33 cellular contexts compared by ENCODE assay signal in genomic region chr11:6006846-6007245, GRCh38.
"Had no signal": no experiment of that assay in that cellular context is flagged by ENCODE, and none has a peak within 500 bp of the region (broad histone marks: within the 10 kb centered on the region; RNA-seq: fewer than 3 reads in every experiment).

Gene OR56A4, minus strand, starts transcription at chr11:6006946. Its CDS starts 3,954 bp downstream, at chr11:6002992.

- DNase-seq: Karpas-422, Kasumi-1, MG63, MM.1S, MV-4-11, NCI-H1048, NCI-H1092, NCI-H1092 treated with DMSO at 0.1 percent for 48 hours, NCI-H1105, NCI-H1105 treated with DMSO at 0.1 percent for 48 hours, NCI-H1417, NCI-H1417 treated with DMSO at 0.1 percent for 48 hours, NCI-H1436, NCI-H1436 treated with DMSO at 0.1 percent for 48 hours, NCI-H146, NCI-H1694, NCI-H1694 treated with DMSO at 0.1 percent for 48 hours, NCI-H187, NCI-H187 treated with DMSO at 0.1 percent for 48 hours, NCI-H1930, NCI-H2029, NCI-H2029 treated with DMSO at 0.1 percent for 48 hours, NCI-H2081, NCI-H2081 treated with DMSO at 0.1 percent for 48 hours, NCI-H2107, NCI-H2171, NCI-H2171 treated with DMSO at 0.1 percent for 48 hours, NCI-H2227 treated with DMSO at 0.1 percent for 48 hours, NCI-H226, NCI-H345, NCI-H446, NCI-H446 treated with DMSO at 0.1 percent for 48 hours, NCI-H510A had no signal
